In the genomic region with DNA sequence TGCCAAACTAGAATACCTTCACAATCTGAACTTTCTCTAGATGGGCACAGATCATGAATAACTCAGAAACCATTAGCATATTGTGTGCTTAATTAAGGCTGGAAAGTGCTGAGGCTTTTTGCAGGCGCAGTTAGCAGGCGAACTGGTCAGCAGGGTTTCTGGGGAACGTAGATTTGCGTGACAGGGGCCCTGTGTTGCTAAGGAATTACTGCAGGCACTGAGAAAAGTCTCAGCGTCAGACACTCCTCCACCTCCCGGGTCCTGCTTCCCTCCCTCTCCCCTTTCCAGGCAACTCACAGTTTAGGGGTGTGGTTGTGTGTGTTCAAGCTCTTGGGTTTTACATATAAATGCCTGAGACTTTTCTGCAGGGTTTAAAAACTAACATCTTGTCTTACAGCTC, we compare ENCODE assay signal across 8 cellular contexts. TPM values are rescaled to one million over a fixed set of nuclear protein-coding genes. Genes with fewer than 3 reads are reported as not detected.
DNase-seq lines count a peak whose midpoint lies in the region; ATAC-seq and TF ChIP-seq lines count a peak whose summit lies in the region.

No MANE protein-coding gene starts in this region.

- H3K4me2 ChIP-seq in neural progenitor cell: peak overlapping the region; percentile 95

- POLR2A ChIA-PET in T-cell (lab: Charles Lee): interaction anchor here (0.6 kb wide), 2 partner anchors 8 to 9 kb away, joined by 3 read pairs; no protein-coding TSS in a partner anchor

- no peak overlapping the region for H3K9ac ChIP-seq in neural progenitor cell

- no peaks in the 10 kb centered on the region for H3K27me3 ChIP-seq in heart right ventricle
- H3K27me3 ChIP-seq in neural progenitor cell: peaks cover 24% of the 10 kb centered on the region

- ATAC-seq in heart right ventricle: no peak
- no peak for ATAC-seq in left ventricle myocardium superior
- ATAC-seq in T-cell (replicated peaks in 1 of 4): no peak

- peak in 1 of 2 donors; percentile 26 for DNase-seq in heart right ventricle
- no peak for DNase-seq in left ventricle myocardium superior
- no peak for DNase-seq in T-cell
- DNase-seq in erythroblast (lab: John Stamatoyannopoulos, UW): peak; percentile 75 to 76
- peak; percentile 74 for DNase-seq in neural progenitor cell (ENCODE audit: low spot score)
- DNase-seq in NCI-H510A (lab: John Stamatoyannopoulos, UW): no peak
- no peak for DNase-seq in NCI-H146 treated with DMSO at 0.1 percent for 48 hours (lab: John Stamatoyannopoulos, UW; ENCODE audit: unreplicated experiment)
- DNase-seq in NCI-H1105 treated with DMSO at 0.1 percent for 48 hours (lab: John Stamatoyannopoulos, UW): no peak

- H3K79me2 ChIP-seq in neural progenitor cell (ENCODE audit: low read depth): no peaks in the 10 kb centered on the region

- peaks cover 30% of the 10 kb centered on the region for H3F3A ChIP-seq in neural progenitor cell (ENCODE audit: low read depth)

- peaks cover 0 to 44% (median 5%) of the 10 kb centered on the region in 9 donors for H3K36me3 ChIP-seq in heart right ventricle
- H3K36me3 ChIP-seq in neural progenitor cell: peaks cover 2% of the 10 kb centered on the region

- H3K9me3 Mint-ChIP-seq in T-cell: no peaks in the 10 kb centered on the region
- no peaks in the 10 kb centered on the region for H3K9me3 Mint-ChIP-seq in neural progenitor cell

- TF ChIP-seq POLR2A in erythroblast (IDR thresholded peaks at IDR 0.05; ENCODE audit: low read length): peak; percentile 19

- H3K9me3 ChIP-seq in heart right ventricle: no peaks in the 10 kb centered on the region
- H3K9me3 ChIP-seq in neural progenitor cell (ENCODE audit: low read depth): no peaks in the 10 kb centered on the region

- H3K4me3 Mint-ChIP-seq in T-cell: peak overlapping the region; percentile 52 to 83 (median 74)
- peak overlapping the region; percentile 98 for H3K4me3 Mint-ChIP-seq in neural progenitor cell

- H3K4me3 ChIP-seq in heart right ventricle (peak overlapping the region; percentile 4 to 98 (median 94)), neural progenitor cell (peak overlapping the region; percentile 22)

- no peak for TF ChIP-seq CTCF in heart right ventricle (IDR thresholded peaks at IDR 0.05)
- TF ChIP-seq CTCF in neural progenitor cell (IDR thresholded peaks at IDR 0.05): no peak

- H3K4me1 ChIP-seq in heart right ventricle (peaks cover 0 to 79% (median 58%) of the 10 kb centered on the region in 9 donors), neural progenitor cell (peaks cover 30% of the 10 kb centered on the region)

- CTCF ChIA-PET in T-cell (lab: Charles Lee): interaction anchor here in 1 of 2 donors (0.7 to 1.6 kb wide), 3 partner anchors 18 to 155 kb away, joined by 3 to 8 read pairs (median 6); no protein-coding TSS in a partner anchor

- H3K4me1 Mint-ChIP-seq in T-cell (peaks cover 45 to 63% (median 48%) of the 10 kb centered on the region in 3 donors), neural progenitor cell (peaks cover 44% of the 10 kb centered on the region)

- H2AFZ ChIP-seq in neural progenitor cell (replicated peaks): no peak overlapping the region

- intact Hi-C loops in heart right ventricle (cut with DNase I) (no loop called here), left ventricle myocardium superior (cut with micrococcal nuclease) (no loop called here)

- 38 to 46% methylated on average over 6 of the region's 6 CpGs for WGBS in heart right ventricle, 2 donors

- H3K27me3 Mint-ChIP-seq in T-cell: no peaks in the 10 kb centered on the region
- H3K27me3 Mint-ChIP-seq in neural progenitor cell (ENCODE audit: insufficient read depth, low read depth): peaks cover 10% of the 10 kb centered on the region

- peak overlapping the region in 9 of 10 donors; percentile 90 to 99 (median 99) for H3K27ac ChIP-seq in heart right ventricle
- no peak overlapping the region for H3K27ac ChIP-seq in neural progenitor cell

- H3K36me3 Mint-ChIP-seq in T-cell: peaks cover 6% of the 10 kb centered on the region
- H3K36me3 Mint-ChIP-seq in neural progenitor cell: peaks cover 13% of the 10 kb centered on the region

- H4K20me1 ChIP-seq in neural progenitor cell (ENCODE audit: low read depth): peaks cover 15% of the 10 kb centered on the region

- H3K27ac Mint-ChIP-seq in T-cell (peak overlapping the region; percentile 56 to 85), neural progenitor cell (peak overlapping the region; percentile 11)

RNA-seq across cellular contexts. Expression of a gene that starts 2.2 kb away (rescaled TPM):
- 10 to 100 TPM in 3 of 10 donors, 1 to 10 TPM in 7; 2.7 to 19.2 (median 6.9) TPM for total RNA-seq in heart right ventricle
- polyA plus RNA-seq in heart right ventricle: 10 to 100 TPM in 1 of 2 donors, 1 to 10 TPM in 1; 3.8 to 14.0 TPM
- 7.4 TPM for total RNA-seq in left ventricle myocardium superior
- 10 to 100 TPM in 3 of 5 donors, 1 to 10 TPM in 2; 3.5 to 27.4 (median 11.0) TPM for total RNA-seq in T-cell
- total RNA-seq in neural progenitor cell (ENCODE audit: low replicate concordance): 4.7 and 7.3 TPM in 2 replicates

Comparison
In these comparisons a context has a peak if more than half of its experiments do, and no peak if none do; other contexts are left out.
1. DNase-seq: peak in erythroblast (2 of 2) and neural progenitor cell (single experiment); none in left ventricle myocardium superior (single experiment), T-cell (0 of 34), NCI-H510A (single experiment), NCI-H146 treated with DMSO at 0.1 percent for 48 hours (single experiment) and NCI-H1105 treated with DMSO at 0.1 percent for 48 hours (single experiment).